In genomic region chr16:14564881-14565687, GRCh38 we compare ENCODE assay signal across 1 cellular context.
TF ChIP-seq lines count a peak whose summit lies in the region.

No MANE protein-coding gene starts in this region.

TF ChIP-seq in HEK293, 187 proteins besides CTCF, POLR2A, EP300 and RAD21 (continued from another document):
- TF ChIP-seq ZBTB44 (tag by site-specific recombination; IDR thresholded peaks at IDR 0.05) (peak; percentile 47; the same call in 1 of the 2 replicates), ZNF768 (tag by site-specific recombination; IDR thresholded peaks at IDR 0.05) (no peak), OVOL3 (tag by site-specific recombination; IDR thresholded peaks at IDR 0.05) (peak; percentile 84; the same call in 1 of the 2 replicates), ZSCAN16 (tag by site-specific recombination; IDR thresholded peaks at IDR 0.05) (no peak), ZNF19 (tag by site-specific recombination; IDR thresholded peaks at IDR 0.05; ENCODE audit: low read depth) (no peak), YY1 (tag by site-specific recombination; IDR thresholded peaks at IDR 0.05) (no peak), ZNF843 (tag by site-specific recombination; IDR thresholded peaks at IDR 0.05) (peak; percentile 83), FEZF1 (tag by site-specific recombination; IDR thresholded peaks at IDR 0.05) (peak; percentile 88), SCRT1 (tag by site-specific recombination; IDR thresholded peaks at IDR 0.05; ENCODE audit: borderline replicate concordance) (peak; percentile 70), PRDM1 (tag by site-specific recombination; IDR thresholded peaks at IDR 0.05) (no peak), ZNF155 (tag by site-specific recombination; IDR thresholded peaks at IDR 0.05) (no peak), ZNF133 (tag by site-specific recombination; IDR thresholded peaks at IDR 0.05) (peak; percentile 50; the same call in 1 of the 2 replicates), TCF7L2 (IDR thresholded peaks at IDR 0.05; ENCODE audit: borderline replicate concordance, low read depth, low read length) (no peak), ZBTB17 (tag by site-specific recombination; IDR thresholded peaks at IDR 0.05) (peak; percentile 62), ZNF146 (tag by site-specific recombination; IDR thresholded peaks at IDR 0.05) (no peak), GLIS2 (tag by site-specific recombination; IDR thresholded peaks at IDR 0.05) (no peak), YY2 (tag by site-specific recombination; IDR thresholded peaks at IDR 0.05) (no peak), ZBTB8A (tag by site-specific recombination; IDR thresholded peaks at IDR 0.05) (no peak), ZFHX2 (tag by site-specific recombination; conservative IDR thresholded peaks at IDR 0.05) (no peak)
- TF ChIP-seq, protein P1, sequence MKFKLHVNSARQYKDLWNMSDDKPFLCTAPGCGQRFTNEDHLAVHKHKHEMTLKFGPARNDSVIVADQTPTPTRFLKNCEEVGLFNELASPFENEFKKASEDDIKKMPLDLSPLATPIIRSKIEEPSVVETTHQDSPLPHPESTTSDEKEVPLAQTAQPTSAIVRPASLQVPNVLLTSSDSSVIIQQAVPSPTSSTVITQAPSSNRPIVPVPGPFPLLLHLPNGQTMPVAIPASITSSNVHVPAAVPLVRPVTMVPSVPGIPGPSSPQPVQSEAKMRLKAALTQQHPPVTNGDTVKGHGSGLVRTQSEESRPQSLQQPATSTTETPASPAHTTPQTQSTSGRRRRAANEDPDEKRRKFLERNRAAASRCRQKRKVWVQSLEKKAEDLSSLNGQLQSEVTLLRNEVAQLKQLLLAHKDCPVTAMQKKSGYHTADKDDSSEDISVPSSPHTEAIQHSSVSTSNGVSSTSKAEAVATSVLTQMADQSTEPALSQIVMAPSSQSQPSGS (tag by site-specific recombination; IDR thresholded peaks at IDR 0.05; ENCODE audit: low read depth), result 0 out of 2 replicates have a peak, but pooled peaks have one; percentile 6
- TF ChIP-seq, protein P2, sequence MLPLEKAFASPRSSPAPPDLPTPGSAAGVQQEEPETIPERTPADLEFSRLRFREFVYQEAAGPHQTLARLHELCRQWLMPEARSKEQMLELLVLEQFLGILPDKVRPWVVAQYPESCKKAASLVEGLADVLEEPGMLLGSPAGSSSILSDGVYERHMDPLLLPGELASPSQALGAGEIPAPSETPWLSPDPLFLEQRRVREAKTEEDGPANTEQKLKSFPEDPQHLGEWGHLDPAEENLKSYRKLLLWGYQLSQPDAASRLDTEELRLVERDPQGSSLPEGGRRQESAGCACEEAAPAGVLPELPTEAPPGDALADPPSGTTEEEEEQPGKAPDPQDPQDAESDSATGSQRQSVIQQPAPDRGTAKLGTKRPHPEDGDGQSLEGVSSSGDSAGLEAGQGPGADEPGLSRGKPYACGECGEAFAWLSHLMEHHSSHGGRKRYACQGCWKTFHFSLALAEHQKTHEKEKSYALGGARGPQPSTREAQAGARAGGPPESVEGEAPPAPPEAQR (tag by site-specific recombination; IDR thresholded peaks at IDR 0.05), result no peak
- TF ChIP-seq, protein P3, sequence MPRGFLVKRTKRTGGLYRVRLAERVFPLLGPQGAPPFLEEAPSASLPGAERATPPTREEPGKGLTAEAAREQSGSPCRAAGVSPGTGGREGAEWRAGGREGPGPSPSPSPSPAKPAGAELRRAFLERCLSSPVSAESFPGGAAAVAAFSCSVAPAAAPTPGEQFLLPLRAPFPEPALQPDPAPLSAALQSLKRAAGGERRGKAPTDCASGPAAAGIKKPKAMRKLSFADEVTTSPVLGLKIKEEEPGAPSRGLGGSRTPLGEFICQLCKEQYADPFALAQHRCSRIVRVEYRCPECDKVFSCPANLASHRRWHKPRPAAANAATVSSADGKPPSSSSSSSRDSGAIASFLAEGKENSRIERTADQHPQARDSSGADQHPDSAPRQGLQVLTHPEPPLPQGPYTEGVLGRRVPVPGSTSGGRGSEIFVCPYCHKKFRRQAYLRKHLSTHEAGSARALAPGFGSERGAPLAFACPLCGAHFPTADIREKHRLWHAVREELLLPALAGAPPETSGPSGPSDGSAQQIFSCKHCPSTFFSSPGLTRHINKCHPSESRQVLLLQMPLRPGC (tag by site-specific recombination; IDR thresholded peaks at IDR 0.05), result peak; percentile 72; the same call in 1 of the 2 replicates
